In the genomic region with DNA sequence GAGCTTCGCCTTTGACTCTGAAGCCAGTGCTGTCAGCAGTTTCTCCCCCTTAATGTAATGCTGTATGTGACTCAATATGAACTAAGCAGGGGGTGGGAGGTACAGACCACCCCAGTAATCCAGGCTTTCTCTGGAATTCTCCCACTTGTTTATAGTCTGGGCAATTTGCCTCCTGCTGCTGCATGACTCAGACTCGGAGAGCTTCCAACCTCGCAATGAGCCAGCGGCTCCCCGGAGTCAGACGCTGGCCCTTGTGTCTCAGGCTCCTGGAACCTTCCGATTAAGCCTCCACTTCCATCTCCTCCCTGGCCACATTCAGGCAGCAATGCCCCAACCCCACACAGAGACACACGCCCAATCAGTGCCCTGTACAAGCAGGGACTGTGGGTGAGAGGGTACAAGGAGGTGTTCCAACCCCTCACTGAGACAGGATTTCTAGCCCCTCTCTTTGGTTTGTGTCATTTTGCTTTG, we compare ENCODE assay signal across 8 cellular contexts.
A peak's percentile ranks its signal among the peaks of the same experiment; 100 is the strongest.
DNase-seq lines count a peak whose midpoint lies in the region; ATAC-seq and TF ChIP-seq lines count a peak whose summit lies in the region.

No MANE protein-coding gene starts in this region.

- peaks cover 0 to 19% (median 8%) of the 10 kb centered on the region in 3 donors for H3K4me1 ChIP-seq in esophagus squamous epithelium

- no peaks in the 10 kb centered on the region for H3K9me3 ChIP-seq in esophagus squamous epithelium

- ATAC-seq in naive thymus-derived CD8-positive, alpha-beta T cell = no peak
- no peak for ATAC-seq in HG03095 (IDR thresholded peaks at IDR 0.05; ENCODE audit: unreplicated experiment)

- H3K4me3 ChIP-seq in esophagus squamous epithelium = no peak overlapping the region

- H3K9me3 Mint-ChIP-seq in nephron progenitor cell = peaks cover 18% of the 10 kb centered on the region
- H3K9me3 Mint-ChIP-seq in naive thymus-derived CD8-positive, alpha-beta T cell = peaks cover 0 to 2% (median 0%) of the 10 kb centered on the region in 9 donors

- H3K4me3 Mint-ChIP-seq in nephron progenitor cell = no peak overlapping the region
- no peak overlapping the region for H3K4me3 Mint-ChIP-seq in naive thymus-derived CD8-positive, alpha-beta T cell

- TF ChIP-seq POLR2A in esophagus squamous epithelium (IDR thresholded peaks at IDR 0.05) = no peak

- H3K27me3 Mint-ChIP-seq in nephron progenitor cell (ENCODE audit: low read depth, poor library complexity) = peaks cover 12% of the 10 kb centered on the region
- H3K27me3 Mint-ChIP-seq in naive thymus-derived CD8-positive, alpha-beta T cell = peaks cover 12 to 35% (median 14%) of the 10 kb centered on the region in 5 donors

- intact Hi-C loops in esophagus squamous epithelium (cut with DNase I) = no loop called here

- no peak for TF ChIP-seq CTCF in esophagus squamous epithelium (IDR thresholded peaks at IDR 0.05)
- no peak for TF ChIP-seq CTCF in nephron progenitor cell (IDR thresholded peaks at IDR 0.05)

- DNase-seq in Ammon's horn (ENCODE audit: low spot score) (peak; percentile 77), NCI-H69 (lab: John Stamatoyannopoulos, UW) (peak; percentile 78), esophagus squamous epithelium (lab: John Stamatoyannopoulos, UW) (no peak), nephron progenitor cell (no peak), NCI-H2171 (lab: John Stamatoyannopoulos, UW) (no peak)
- DNase-seq in naive thymus-derived CD8-positive, alpha-beta T cell = no peak
- no peak for DNase-seq in stimulated activated CD4-positive, alpha-beta T cell treated with anti-CD3 and anti-CD28 coated beads, Interleukin-1b, Interleukin-23, amount 100 ng/mL, for 48 hours

- H3K27me3 ChIP-seq in esophagus squamous epithelium = peaks cover 0 to 3% (median 0%) of the 10 kb centered on the region in 4 donors

- H3K4me1 Mint-ChIP-seq in nephron progenitor cell = peaks cover 56% of the 10 kb centered on the region
- H3K4me1 Mint-ChIP-seq in naive thymus-derived CD8-positive, alpha-beta T cell = no peaks in the 10 kb centered on the region

- peaks cover 6% of the 10 kb centered on the region for H3K36me3 Mint-ChIP-seq in nephron progenitor cell (ENCODE audit: low read depth)
- no peaks in the 10 kb centered on the region for H3K36me3 Mint-ChIP-seq in naive thymus-derived CD8-positive, alpha-beta T cell

- no peaks in the 10 kb centered on the region for H3K36me3 ChIP-seq in esophagus squamous epithelium

- POLR2A ChIA-PET in naive thymus-derived CD8-positive, alpha-beta T cell (lab: Charles Lee) = no interaction called here

- peak overlapping the region; percentile 7 for H3K27ac Mint-ChIP-seq in nephron progenitor cell
- no peak overlapping the region for H3K27ac Mint-ChIP-seq in naive thymus-derived CD8-positive, alpha-beta T cell

- 7 to 41% methylated on average over 7 to 8 of the region's 8 CpGs for WGBS in esophagus squamous epithelium, 2 donors

- peak overlapping the region in 3 of 4 donors; percentile 18 to 68 (median 36) for H3K27ac ChIP-seq in esophagus squamous epithelium

Comparison
In these comparisons a context has a peak if more than half of its experiments do, and no peak if none do; other contexts are left out.
1. DNase-seq: peak in Ammon's horn (single experiment) and NCI-H69 (single experiment); none in esophagus squamous epithelium (single experiment), nephron progenitor cell (single experiment), naive thymus-derived CD8-positive, alpha-beta T cell (0 of 10), NCI-H2171 (single experiment) and stimulated activated CD4-positive, alpha-beta T cell treated with anti-CD3 and anti-CD28 coated beads, Interleukin-1b, Interleukin-23, amount 100 ng/mL, for 48 hours (single experiment).